8 cellular contexts compared by ENCODE assay signal in genomic region chrX:154368630-154369452, GRCh38. TPM values are rescaled to one million over a fixed set of nuclear protein-coding genes. Genes with fewer than 3 reads are reported as not detected.
DNase-seq lines count a peak whose midpoint lies in the region; ATAC-seq and TF ChIP-seq lines count a peak whose summit lies in the region.

No MANE protein-coding gene starts in this region.

- DNase-seq in ELR (ENCODE audit: low read depth) (peak; percentile 97), HK-2 (ENCODE audit: unreplicated experiment) (peak; percentile 88), SIG-M5 (lab: John Stamatoyannopoulos, UW) (peak; percentile 68), Right ventricle myocardium superior (peak; percentile 83), retinal pigment epithelial cell (ENCODE audit: low read depth) (peak; percentile 51), NCI-H1694 (lab: John Stamatoyannopoulos, UW) (no peak), posterior cingulate gyrus (no peak)
- DNase-seq in activated gamma-delta T cell treated with anti-CD3 and anti-CD28 coated beads, Interleukin-2, amount 50 U/mL, for 16 hours (ENCODE audit: low read depth): peak; percentile 94

- intact Hi-C loops in Right ventricle myocardium superior (cut with DNase I): no loop called here
- intact Hi-C loops in posterior cingulate gyrus (cut with DNase I): no loop called here

- TF ChIP-seq CTCF in retinal pigment epithelial cell (conservative IDR thresholded peaks at IDR 0.05; ENCODE audit: low read depth, low read length): no peak

- peak overlapping the region; percentile 61 for H3K4me3 ChIP-seq in retinal pigment epithelial cell (ENCODE audit: low read length)

- ATAC-seq in Right ventricle myocardium superior (ENCODE audit: poor library complexity): peak; percentile 22

RNA-seq across cellular contexts. Expression of gene FLNA, which starts 5.6 kb away (rescaled TPM):
- 216 TPM for total RNA-seq in Right ventricle myocardium superior

RNA-seq across cellular contexts. Expression of gene EMD, which starts 10.3 kb away (rescaled TPM):
- 49.2 TPM for total RNA-seq in Right ventricle myocardium superior

RNA-seq across cellular contexts. Expression of gene RPL10, which starts 29.3 kb away (rescaled TPM):
- 2,020 TPM for total RNA-seq in Right ventricle myocardium superior

RNA-seq across cellular contexts. Expression of gene DNASE1L1, which starts 40.2 kb away (rescaled TPM):
- 57.7 TPM for total RNA-seq in Right ventricle myocardium superior

RNA-seq across cellular contexts. Expression of gene TAFAZZIN, which starts 42.5 kb away (rescaled TPM):
- 36.1 TPM for total RNA-seq in Right ventricle myocardium superior

Comparison
In these comparisons a context has a peak if more than half of its experiments do, and no peak if none do; other contexts are left out.
1. DNase-seq: peak in ELR (single experiment), HK-2 (single experiment), SIG-M5 (single experiment), activated gamma-delta T cell treated with anti-CD3 and anti-CD28 coated beads, Interleukin-2, amount 50 U/mL, for 16 hours (single experiment), Right ventricle myocardium superior (single experiment) and retinal pigment epithelial cell (single experiment); none in NCI-H1694 (single experiment) and posterior cingulate gyrus (0 of 10).